ENCODE assay signal across 8 cellular contexts in the genomic region with DNA sequence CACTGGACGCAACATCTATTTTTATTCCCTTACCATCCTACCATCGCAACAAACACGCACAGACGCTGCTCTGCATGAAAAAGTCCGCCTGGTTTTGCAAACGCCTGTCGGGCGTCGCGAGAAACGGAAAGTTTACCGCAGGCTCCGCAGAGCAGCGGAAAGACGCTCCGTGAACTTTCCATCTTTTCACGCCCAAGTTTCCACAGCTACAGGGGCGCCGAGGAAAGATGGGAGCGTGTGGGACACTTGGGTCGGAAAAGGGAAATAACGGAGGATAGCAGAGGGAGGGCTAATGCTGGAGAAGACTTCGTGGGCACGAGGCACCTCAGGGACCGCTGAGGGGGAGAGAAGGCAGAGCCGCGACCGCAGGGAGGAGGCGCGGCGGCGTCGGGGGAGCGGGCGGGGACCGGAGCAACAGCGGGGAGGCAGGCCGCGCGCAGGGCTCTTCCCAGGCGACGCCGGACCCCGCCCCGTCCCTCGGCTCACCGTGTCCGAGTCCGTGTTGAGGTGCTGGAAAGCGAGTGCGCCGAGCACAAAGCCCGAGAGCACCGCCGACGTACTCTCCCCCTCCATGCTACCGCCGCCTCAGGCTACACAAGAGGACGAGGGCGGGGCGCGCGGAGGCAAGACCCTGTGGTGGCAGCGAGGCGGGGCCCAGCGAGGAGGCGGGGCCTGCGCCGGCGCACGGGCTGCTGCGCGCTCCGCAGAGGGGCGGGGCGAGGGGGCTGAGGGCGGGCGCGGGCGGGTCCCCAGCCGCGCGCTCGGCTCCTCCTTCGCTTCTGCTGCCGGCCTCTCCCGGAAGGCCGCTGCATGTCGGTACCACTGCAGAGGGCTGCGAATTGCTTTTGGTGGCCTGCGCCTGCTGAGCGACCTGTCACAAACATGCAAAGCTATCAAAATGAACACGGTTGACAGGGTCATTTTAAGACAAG. TPM values are rescaled to one million over a fixed set of nuclear protein-coding genes. Genes with fewer than 3 reads are reported as not detected.
DNase-seq lines count a peak whose midpoint lies in the region; ATAC-seq and TF ChIP-seq lines count a peak whose summit lies in the region.

A gene (minus strand): TSS at position 601 of the 932 bp plus-strand sequence. CDS start 28 bp downstream, at position 573.

- H3K36me3 ChIP-seq in SK-N-MC (ENCODE audit: insufficient read depth, low read length) = peaks cover 12% of the 10 kb centered on the region; the same call in 1 of the 2 replicates

- peak within 1 kb of the TSS; percentile 97 for H3K27ac Mint-ChIP-seq in activated naive CD4-positive, alpha-beta T cell treated with anti-CD3 and anti-CD28 coated beads, Interleukin-2, amount 50 U/mL, for 24 hours

- peak within 1 kb of the TSS; percentile 81 for H3K9ac ChIP-seq in SK-N-MC (ENCODE audit: insufficient read length)

- H3K27ac ChIP-seq in SK-N-MC (peak within 1 kb of the TSS; percentile 52; the same call in 1 of the 2 replicates), temporal lobe (ENCODE audit: low read depth, low read length) (peak within 1 kb of the TSS; percentile 80)

- H3K4me3 ChIP-seq in GM08714 (ENCODE audit: low read length) = peak within 1 kb of the TSS; percentile 77
- H3K4me3 ChIP-seq in SK-N-MC = peak within 1 kb of the TSS; percentile 95

- H3K4me1 Mint-ChIP-seq in activated naive CD4-positive, alpha-beta T cell treated with anti-CD3 and anti-CD28 coated beads, Interleukin-2, amount 50 U/mL, for 24 hours = peaks cover 39% of the 10 kb centered on the region

- no peak for TF ChIP-seq CTCF in omental fat pad (IDR thresholded peaks at IDR 0.05)

- no peaks in the 10 kb centered on the region for H3K36me3 Mint-ChIP-seq in activated naive CD4-positive, alpha-beta T cell treated with anti-CD3 and anti-CD28 coated beads, Interleukin-2, amount 50 U/mL, for 24 hours

- ATAC-seq in HG02588 (IDR thresholded peaks at IDR 0.05; ENCODE audit: unreplicated experiment) (peak; percentile 96), omental fat pad (ENCODE audit: low FRiP score) (peak; percentile 99)

- H3K4me3 Mint-ChIP-seq in activated naive CD4-positive, alpha-beta T cell treated with anti-CD3 and anti-CD28 coated beads, Interleukin-2, amount 50 U/mL, for 24 hours = peak within 1 kb of the TSS; percentile 100

- no peaks in the 10 kb centered on the region for H3K27me3 Mint-ChIP-seq in activated naive CD4-positive, alpha-beta T cell treated with anti-CD3 and anti-CD28 coated beads, Interleukin-2, amount 50 U/mL, for 24 hours

- no peaks in the 10 kb centered on the region for H3K9me3 ChIP-seq in SK-N-MC (ENCODE audit: low read depth, low read length)

- DNase-seq in NCI-H1048 (lab: John Stamatoyannopoulos, UW) (peak; percentile 86), SK-N-MC (ENCODE audit: low read depth, low spot score) (no peak), glomerular endothelial cell (ENCODE audit: extremely low read depth, low read depth, low spot score) (peak; percentile 16), omental fat pad (ENCODE audit: low spot score) (peak; percentile 74)

- no peaks in the 10 kb centered on the region for H3K9me3 Mint-ChIP-seq in activated naive CD4-positive, alpha-beta T cell treated with anti-CD3 and anti-CD28 coated beads, Interleukin-2, amount 50 U/mL, for 24 hours

RNA-seq across cellular contexts. Expression of the gene that starts here (rescaled TPM):
- total RNA-seq in glomerular endothelial cell = 10.4 and 19.7 TPM in 2 replicates
- 10 to 100 TPM in 3 of 4 donors, 1 to 10 TPM in 1; 7.8 to 19.9 (median 11.1) TPM for total RNA-seq in omental fat pad
- 3.4 TPM for total RNA-seq in temporal lobe
